In genomic region chr19:10848208-10848843, GRCh38 we compare ENCODE assay signal across 11 cellular contexts. TPM values are rescaled to one million over a fixed set of nuclear protein-coding genes. Genes with fewer than 3 reads are reported as not detected.
DNase-seq lines count a peak whose midpoint lies in the region; ATAC-seq, FAIRE-seq and TF ChIP-seq lines count a peak whose summit lies in the region.
"Had no signal": no experiment of that assay in that cellular context is flagged by ENCODE, and none has a peak within 500 bp of the region (broad histone marks: within the 10 kb centered on the region; RNA-seq: fewer than 3 reads in every experiment).

A gene with protein sequence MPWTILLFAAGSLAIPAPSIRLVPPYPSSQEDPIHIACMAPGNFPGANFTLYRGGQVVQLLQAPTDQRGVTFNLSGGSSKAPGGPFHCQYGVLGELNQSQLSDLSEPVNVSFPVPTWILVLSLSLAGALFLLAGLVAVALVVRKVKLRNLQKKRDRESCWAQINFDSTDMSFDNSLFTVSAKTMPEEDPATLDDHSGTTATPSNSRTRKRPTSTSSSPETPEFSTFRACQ (plus strand): TSS chr19:10848415. CDS start chr19:10848509, 94 bp downstream.

- H3K36me3 Mint-ChIP-seq in activated T-helper 1 cell treated with anti-CD3 and anti-CD28 coated beads, Interleukin-12 subunit alpha, Interleukin-12 subunit beta, Interleukin-2, Interleukin-4 antibody, amounts not matched to agents 30 ng/mL and 10 ng/mL and 1 ng/mL, durations not matched to agents 14 hours and 24 hours and 36 hours (ENCODE audit: low read depth), result peaks cover 3% of the 10 kb centered on the region
- peaks cover 0 to 4% (median 4%) of the 10 kb centered on the region in 3 donors for H3K36me3 Mint-ChIP-seq in naive thymus-derived CD8-positive, alpha-beta T cell

- intact Hi-C loops in activated T-helper 1 cell treated with anti-CD3 and anti-CD28 coated beads, Interleukin-12 subunit alpha, Interleukin-12 subunit beta, Interleukin-2, Interleukin-4 antibody, amounts not matched to agents 30 ng/mL and 10 ng/mL and 1 ng/mL, durations not matched to agents 14 hours and 24 hours and 36 hours (cut with micrococcal nuclease), result no loop called here

- H3K9me3 Mint-ChIP-seq in activated T-helper 1 cell treated with anti-CD3 and anti-CD28 coated beads, Interleukin-12 subunit alpha, Interleukin-12 subunit beta, Interleukin-2, Interleukin-4 antibody, amounts not matched to agents 30 ng/mL and 10 ng/mL and 1 ng/mL, durations not matched to agents 14 hours and 24 hours and 36 hours, result peaks cover 13% of the 10 kb centered on the region
- H3K9me3 Mint-ChIP-seq in naive thymus-derived CD8-positive, alpha-beta T cell, result peaks cover 0 to 15% (median 4%) of the 10 kb centered on the region in 9 donors

- peak in 1 of 2 donors; percentile 52 for ATAC-seq in naive thymus-derived CD8-positive, alpha-beta T cell
- no peak for ATAC-seq in SK-N-SH treated with all-trans-retinoic acid at 6 μM for 48 hours
- ATAC-seq: K562 had no signal

- peaks cover 7% of the 10 kb centered on the region for H3K4me1 Mint-ChIP-seq in activated T-helper 1 cell treated with anti-CD3 and anti-CD28 coated beads, Interleukin-12 subunit alpha, Interleukin-12 subunit beta, Interleukin-2, Interleukin-4 antibody, amounts not matched to agents 30 ng/mL and 10 ng/mL and 1 ng/mL, durations not matched to agents 14 hours and 24 hours and 36 hours (ENCODE audit: low read depth)
- H3K4me1 Mint-ChIP-seq in naive thymus-derived CD8-positive, alpha-beta T cell, result peaks cover 1 to 11% (median 8%) of the 10 kb centered on the region in 4 donors
- H3K4me1 Mint-ChIP-seq: neural crest cell had no signal

- POLR2A ChIA-PET in naive thymus-derived CD8-positive, alpha-beta T cell (lab: Charles Lee), result interaction anchor here (1.4 kb wide), 1 partner anchor 13 kb away, joined by 3 read pairs; the partner anchor contains the start of gene TMED1

- H3K27ac Mint-ChIP-seq in activated T-helper 1 cell treated with anti-CD3 and anti-CD28 coated beads, Interleukin-12 subunit alpha, Interleukin-12 subunit beta, Interleukin-2, Interleukin-4 antibody, amounts not matched to agents 30 ng/mL and 10 ng/mL and 1 ng/mL, durations not matched to agents 14 hours and 24 hours and 36 hours, result peak within 1 kb of the TSS; percentile 51
- H3K27ac Mint-ChIP-seq in naive thymus-derived CD8-positive, alpha-beta T cell, result peak within 1 kb of the TSS in 3 of 10 donors; percentile 35 to 56 (median 37)

- TF ChIP-seq POLR2A in GM12891 (IDR thresholded peaks at IDR 0.05; ENCODE audit: low read depth, low read length), result no peak

- DNase-seq in CD1c-positive myeloid dendritic cell (ENCODE audit: extremely low spot score), result peak; percentile 69
- no peak for DNase-seq in GM12891 (ENCODE audit: insufficient read length, low spot score)
- DNase-seq in activated T-helper 1 cell treated with anti-CD3 and anti-CD28 coated beads, Interleukin-12 subunit alpha, Interleukin-12 subunit beta, Interleukin-2, Interleukin-4 antibody, amounts not matched to agents 30 ng/mL and 10 ng/mL and 1 ng/mL, durations not matched to agents 14 hours and 24 hours and 36 hours (ENCODE audit: low spot score), result no peak
- no peak for DNase-seq in naive thymus-derived CD8-positive, alpha-beta T cell
- no peak for DNase-seq in NAMALWA (ENCODE audit: low spot score)
- no peak for DNase-seq in NCI-H82 treated with DMSO at 0.1 percent for 48 hours (lab: John Stamatoyannopoulos, UW; ENCODE audit: unreplicated experiment)
- DNase-seq: DMS79 treated with DMSO at 0.1 percent for 48 hours, NCI-H2171 treated with DMSO at 0.1 percent for 48 hours had no signal

- FAIRE-seq in GM12891 (lab: Jason Lieb, UNC), result peak; percentile 5
- FAIRE-seq: K562 had no signal

- peak within 1 kb of the TSS; percentile 70 for H3K4me3 Mint-ChIP-seq in activated T-helper 1 cell treated with anti-CD3 and anti-CD28 coated beads, Interleukin-12 subunit alpha, Interleukin-12 subunit beta, Interleukin-2, Interleukin-4 antibody, amounts not matched to agents 30 ng/mL and 10 ng/mL and 1 ng/mL, durations not matched to agents 14 hours and 24 hours and 36 hours
- peak within 1 kb of the TSS; percentile 26 to 67 (median 36) for H3K4me3 Mint-ChIP-seq in naive thymus-derived CD8-positive, alpha-beta T cell
- H3K4me3 Mint-ChIP-seq: neural crest cell had no signal

- H3K27me3 Mint-ChIP-seq in activated T-helper 1 cell treated with anti-CD3 and anti-CD28 coated beads, Interleukin-12 subunit alpha, Interleukin-12 subunit beta, Interleukin-2, Interleukin-4 antibody, amounts not matched to agents 30 ng/mL and 10 ng/mL and 1 ng/mL, durations not matched to agents 14 hours and 24 hours and 36 hours (ENCODE audit: insufficient read depth), result no peaks in the 10 kb centered on the region
- H3K27me3 Mint-ChIP-seq in naive thymus-derived CD8-positive, alpha-beta T cell, result peaks cover 0 to 4% (median 0%) of the 10 kb centered on the region in 5 donors

TF ChIP-seq in GM12891, 5 proteins besides CTCF, POLR2A, EP300 and RAD21:
- TF ChIP-seq TAF1 (IDR thresholded peaks at IDR 0.05; ENCODE audit: low read depth, low read length) (no peak), POLR2AphosphoS5 (IDR thresholded peaks at IDR 0.05; ENCODE audit: low read depth, low read length) (no peak), SPI1 (IDR thresholded peaks at IDR 0.05; ENCODE audit: low read depth, low read length) (no peak), POU2F2 (IDR thresholded peaks at IDR 0.05; ENCODE audit: low read depth, low read length) (no peak), PAX5 (IDR thresholded peaks at IDR 0.05; ENCODE audit: insufficient read depth, low read length, severe bottlenecking) (no peak)

TF ChIP-seq in SK-N-SH treated with all-trans-retinoic acid at 6 μM for 48 hours, 23 proteins besides CTCF, POLR2A, EP300 and RAD21:
- TF ChIP-seq ISL1 (CRISPR knock-in tag; IDR thresholded peaks at IDR 0.05), result no peak
- no peak for TF ChIP-seq ZC3H10 (CRISPR knock-in tag; IDR thresholded peaks at IDR 0.05)
- TF ChIP-seq ZNF565 (CRISPR knock-in tag; conservative IDR thresholded peaks at IDR 0.05; ENCODE audit: low read depth), result no peak
- TF ChIP-seq RARB (CRISPR knock-in tag; IDR thresholded peaks at IDR 0.05), result no peak
- no peak for TF ChIP-seq CREB5 (CRISPR knock-in tag; IDR thresholded peaks at IDR 0.05; ENCODE audit: low read depth)
- TF ChIP-seq TOX (CRISPR knock-in tag; IDR thresholded peaks at IDR 0.05; ENCODE audit: borderline replicate concordance), result no peak
- TF ChIP-seq ZFP30 (CRISPR knock-in tag; IDR thresholded peaks at IDR 0.05), result no peak
- TF ChIP-seq ZNF8 (CRISPR knock-in tag; IDR thresholded peaks at IDR 0.05), result no peak

RNA-seq across cellular contexts. Expression of the gene that starts here (rescaled TPM):
- 5.8 TPM for polyA plus RNA-seq in GM12891 (2012; ENCODE audit: low read depth, missing spikeins)
- 4.0 and 5.6 TPM in 2 replicates for total RNA-seq in activated T-helper 1 cell treated with anti-CD3 and anti-CD28 coated beads, Interleukin-12 subunit alpha, Interleukin-12 subunit beta, Interleukin-2, Interleukin-4 antibody, amounts not matched to agents 30 ng/mL and 10 ng/mL and 1 ng/mL, durations not matched to agents 14 hours and 24 hours and 36 hours
- under 1 TPM; 0.41 to 0.60 TPM for total RNA-seq in naive thymus-derived CD8-positive, alpha-beta T cell
- under 1 TPM in 1 of 3 donors, not detected in 2; 0.17 TPM for polyA plus RNA-seq in naive thymus-derived CD8-positive, alpha-beta T cell
- total RNA-seq: neural crest cell had no signal
